In genomic region chr9:121529237-121529987, GRCh38 we compare ENCODE assay signal across 9 cellular contexts. TPM values are rescaled to one million over a fixed set of nuclear protein-coding genes. Genes with fewer than 3 reads are reported as not detected.
DNase-seq lines count a peak whose midpoint lies in the region; ATAC-seq and TF ChIP-seq lines count a peak whose summit lies in the region.
"Had no signal": no experiment of that assay in that cellular context is flagged by ENCODE, and none has a peak within 500 bp of the region (broad histone marks: within the 10 kb centered on the region; RNA-seq: fewer than 3 reads in every experiment).

No MANE protein-coding gene starts in this region.

- H3K27ac ChIP-seq in ACC112 (ENCODE audit: low read depth, low read length): peak overlapping the region; percentile 57
- no peak overlapping the region for H3K27ac ChIP-seq in epithelial cell of prostate

- H3K79me2 ChIP-seq in ACC112 (ENCODE audit: control insufficient read depth, insufficient read depth, low read length, unreplicated experiment): no peaks in the 10 kb centered on the region

- H3K27me3 ChIP-seq in ACC112 (ENCODE audit: insufficient read depth, low read length): no peaks in the 10 kb centered on the region

- TF ChIP-seq CTCF in mesothelial cell of epicardium (IDR thresholded peaks at IDR 0.05; ENCODE audit: unreplicated experiment) (no peak), endothelial cell (IDR thresholded peaks at IDR 0.05; ENCODE audit: unreplicated experiment) (no peak)

- ATAC-seq in GM18867 (IDR thresholded peaks at IDR 0.05; ENCODE audit: unreplicated experiment): no peak

- H3K4me3 Mint-ChIP-seq in mesothelial cell of epicardium: no peak overlapping the region
- no peak overlapping the region for H3K4me3 Mint-ChIP-seq in endothelial cell (ENCODE audit: unreplicated experiment)
- H3K4me3 Mint-ChIP-seq: nephron progenitor cell had no signal

- DNase-seq in NCI-H2029 treated with DMSO at 0.1 percent for 48 hours (lab: John Stamatoyannopoulos, UW): peak; percentile 86
- peak; percentile 72 for DNase-seq in epithelial cell of prostate (ENCODE audit: low read depth, low spot score)
- peak in 1 of 2 experiments; percentile 53 for DNase-seq in mesothelial cell of epicardium (ENCODE audit: low spot score in 2 of 2, unreplicated experiment in 2 of 2)
- no peak for DNase-seq in activated CD4-positive, alpha-beta T cell treated with anti-CD3 and anti-CD28 coated beads, Interleukin-2, amount 50 U/mL, for 4 hours
- no peak for DNase-seq in endothelial cell (ENCODE audit: low spot score)
- DNase-seq in NCI-H510A treated with DMSO at 0.1 percent for 48 hours (lab: John Stamatoyannopoulos, UW): no peak
- DNase-seq: nephron progenitor cell had no signal

- H3K4me1 Mint-ChIP-seq in mesothelial cell of epicardium (peaks cover 3% of the 10 kb centered on the region), endothelial cell (ENCODE audit: unreplicated experiment) (no peaks in the 10 kb centered on the region)

- H3K27ac Mint-ChIP-seq in mesothelial cell of epicardium (peak overlapping the region; percentile 60), endothelial cell (ENCODE audit: unreplicated experiment) (no peak overlapping the region)
- H3K27ac Mint-ChIP-seq: nephron progenitor cell had no signal

- no peaks in the 10 kb centered on the region for H3K36me3 ChIP-seq in ACC112 (ENCODE audit: insufficient read depth, low read length)

- peaks cover 3% of the 10 kb centered on the region for H3K4me1 ChIP-seq in ACC112 (ENCODE audit: control insufficient read depth, insufficient read depth, low read length, unreplicated experiment)

- H3K4me3 ChIP-seq in ACC112 (ENCODE audit: low read depth, low read length): no peak overlapping the region

- no peaks in the 10 kb centered on the region for H3K9me3 Mint-ChIP-seq in mesothelial cell of epicardium
- no peaks in the 10 kb centered on the region for H3K9me3 Mint-ChIP-seq in endothelial cell (ENCODE audit: unreplicated experiment)
- H3K9me3 Mint-ChIP-seq: nephron progenitor cell had no signal

- H3K27me3 Mint-ChIP-seq in mesothelial cell of epicardium (ENCODE audit: low read depth) (no peaks in the 10 kb centered on the region), endothelial cell (ENCODE audit: unreplicated experiment) (peaks cover 2% of the 10 kb centered on the region)

- H2AFZ ChIP-seq in ACC112 (ENCODE audit: low read length, unreplicated experiment): no peak overlapping the region

- H3K36me3 Mint-ChIP-seq in mesothelial cell of epicardium: no peaks in the 10 kb centered on the region
- H3K36me3 Mint-ChIP-seq in endothelial cell (ENCODE audit: low read depth, unreplicated experiment): no peaks in the 10 kb centered on the region

RNA-seq across cellular contexts. Expression of gene GGTA1, which starts 29.8 kb away (rescaled TPM):
- total RNA-seq in mesothelial cell of epicardium (0.22 TPM in 1 of 3 replicates, not detected in the others), endothelial cell (ENCODE audit: unreplicated experiment) (19.7 TPM)

Comparison
In these comparisons a context has a peak if more than half of its experiments do, and no peak if none do; other contexts are left out.
1. DNase-seq: peak in NCI-H2029 treated with DMSO at 0.1 percent for 48 hours (single experiment) and epithelial cell of prostate (single experiment); none in activated CD4-positive, alpha-beta T cell treated with anti-CD3 and anti-CD28 coated beads, Interleukin-2, amount 50 U/mL, for 4 hours (0 of 2), endothelial cell (single experiment) and NCI-H510A treated with DMSO at 0.1 percent for 48 hours (single experiment).
2. RNA of gene GGTA1, which starts 29.8 kb away (total RNA-seq): 19.7 TPM in endothelial cell (single experiment); 0.22 TPM in mesothelial cell of epicardium; every median in the first group is over 10 times any median in the second.